Comparison of ENCODE assay signal across 1 cellular context in genomic region chr2:179068991-179069643, GRCh38.
A peak's percentile ranks its signal among the peaks of the same experiment; 100 is the strongest.
TF ChIP-seq lines count a peak whose summit lies in the region.

No MANE protein-coding gene starts in this region.

TF ChIP-seq in HepG2, 621 proteins besides CTCF, POLR2A, EP300 and RAD21 (continued from another document):
- TF ChIP-seq, protein P1, sequence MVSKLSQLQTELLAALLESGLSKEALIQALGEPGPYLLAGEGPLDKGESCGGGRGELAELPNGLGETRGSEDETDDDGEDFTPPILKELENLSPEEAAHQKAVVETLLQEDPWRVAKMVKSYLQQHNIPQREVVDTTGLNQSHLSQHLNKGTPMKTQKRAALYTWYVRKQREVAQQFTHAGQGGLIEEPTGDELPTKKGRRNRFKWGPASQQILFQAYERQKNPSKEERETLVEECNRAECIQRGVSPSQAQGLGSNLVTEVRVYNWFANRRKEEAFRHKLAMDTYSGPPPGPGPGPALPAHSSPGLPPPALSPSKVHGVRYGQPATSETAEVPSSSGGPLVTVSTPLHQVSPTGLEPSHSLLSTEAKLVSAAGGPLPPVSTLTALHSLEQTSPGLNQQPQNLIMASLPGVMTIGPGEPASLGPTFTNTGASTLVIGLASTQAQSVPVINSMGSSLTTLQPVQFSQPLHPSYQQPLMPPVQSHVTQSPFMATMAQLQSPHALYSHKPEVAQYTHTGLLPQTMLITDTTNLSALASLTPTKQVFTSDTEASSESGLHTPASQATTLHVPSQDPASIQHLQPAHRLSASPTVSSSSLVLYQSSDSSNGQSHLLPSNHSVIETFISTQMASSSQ (IDR thresholded peaks at IDR 0.05; ENCODE audit: low read depth): no peak
- TF ChIP-seq, protein P1 (CRISPR knock-in tag; IDR thresholded peaks at IDR 0.05; ENCODE audit: borderline replicate concordance): no peak
- TF ChIP-seq ZSCAN22 (CRISPR knock-in tag; IDR thresholded peaks at IDR 0.05) (peak; percentile 89), POGZ (CRISPR knock-in tag; IDR thresholded peaks at IDR 0.05) (no peak), ATF5 (CRISPR knock-in tag; IDR thresholded peaks at IDR 0.05; ENCODE audit: low read depth) (no peak), ATF7-NPFF (CRISPR knock-in tag; IDR thresholded peaks at IDR 0.05; ENCODE audit: low read depth) (no peak), ZBTB34 (CRISPR knock-in tag; IDR thresholded peaks at IDR 0.05) (no peak), ZMYM3 (CRISPR knock-in tag; IDR thresholded peaks at IDR 0.05) (no peak), HMG20A (CRISPR knock-in tag; IDR thresholded peaks at IDR 0.05; ENCODE audit: borderline replicate concordance) (0 out of 2 replicates have a peak, but pooled peaks have one; percentile 12), MIER3 (CRISPR knock-in tag; IDR thresholded peaks at IDR 0.05; ENCODE audit: borderline replicate concordance) (no peak), ZNF670 (CRISPR knock-in tag; IDR thresholded peaks at IDR 0.05; ENCODE audit: borderline replicate concordance) (no peak), MBNL3 (CRISPR knock-in tag; conservative IDR thresholded peaks at IDR 0.05) (no peak), MTF2 (CRISPR knock-in tag; IDR thresholded peaks at IDR 0.05; ENCODE audit: borderline replicate concordance) (no peak), ZBTB3 (CRISPR knock-in tag; IDR thresholded peaks at IDR 0.05; ENCODE audit: borderline replicate concordance, low read depth) (no peak), ZNF121 (CRISPR knock-in tag; IDR thresholded peaks at IDR 0.05) (no peak), RARA (CRISPR knock-in tag; IDR thresholded peaks at IDR 0.05) (0 out of 2 replicates have a peak, but pooled peaks have one; percentile 26), ZBTB25 (CRISPR knock-in tag; IDR thresholded peaks at IDR 0.05) (no peak), ZNF550 (CRISPR knock-in tag; IDR thresholded peaks at IDR 0.05; ENCODE audit: borderline replicate concordance) (no peak)
TF ChIP-seq in HepG2: peak in this region for 5.
